Comparison of ENCODE assay signal across 25 cellular contexts in genomic region chr3:128256131-128256530, GRCh38.
"Had no signal": no experiment of that assay in that cellular context is flagged by ENCODE, and none has a peak within 500 bp of the region (broad histone marks: within the 10 kb centered on the region; RNA-seq: fewer than 3 reads in every experiment).

No MANE protein-coding gene starts in this region.

- DNase-seq: colonic mucosa; cortex of kidney; effector CD8-positive, alpha-beta T cell; effector memory CD8-positive, alpha-beta T cell; endodermal cell; erythroblast; esophagus squamous epithelium; foreskin keratinocyte; heart left ventricle; hypothalamus; immature natural killer cell; kidney; kidney glomerular epithelial cell; left colon; left ventricle myocardium superior; lower lobe of right lung; mesenchymal stem cell; mucosa of descending colon had no signal

- H3K4me3 ChIP-seq: colonic mucosa, esophagus squamous epithelium, gastroesophageal sphincter, heart left ventricle, hepatocyte, lower lobe of right lung, mucosa of descending colon had no signal

- H3K27ac ChIP-seq: colonic mucosa, epithelial cell of prostate, esophagus squamous epithelium, foreskin keratinocyte, gastroesophageal sphincter, heart left ventricle, hepatocyte, lower lobe of right lung had no signal

- H3K9me3 ChIP-seq: colonic mucosa had no signal

- H3K4me3 Mint-ChIP-seq: dendritic cell treated with granulocyte-macrophage colony-stimulating factor and Interleukin-4, amounts not matched to agents 40 ng/mL and 50 ng/mL, for 4 days; effector memory CD8-positive, alpha-beta T cell; endodermal cell; immature natural killer cell; mesothelial cell of epicardium had no signal

- H3K27me3 Mint-ChIP-seq: dendritic cell treated with granulocyte-macrophage colony-stimulating factor and Interleukin-4, amounts not matched to agents 40 ng/mL and 50 ng/mL, for 4 days; effector memory CD8-positive, alpha-beta T cell had no signal

- H3K36me3 ChIP-seq: colonic mucosa, esophagus squamous epithelium, heart left ventricle, lower lobe of right lung had no signal

- H3K27ac Mint-ChIP-seq: endodermal cell, mesothelial cell of epicardium had no signal

- ATAC-seq: effector memory CD8-positive, alpha-beta T cell; esophagus mucosa; foreskin keratinocyte; gastroesophageal sphincter; heart left ventricle; left colon; left lobe of liver; left ventricle myocardium superior; lower lobe of right lung; mucosa of descending colon had no signal

- H3K4me1 ChIP-seq: colonic mucosa, esophagus squamous epithelium, foreskin keratinocyte, gastroesophageal sphincter, lower lobe of right lung had no signal

- H3K27me3 ChIP-seq: colonic mucosa, esophagus squamous epithelium, foreskin keratinocyte, gastroesophageal sphincter, heart left ventricle, hepatocyte had no signal
